ENCODE assay signal across 29 cellular contexts in genomic region chr11:114343020-114343419, GRCh38. TPM values are rescaled to one million over a fixed set of nuclear protein-coding genes. Genes with fewer than 3 reads are reported as not detected.
"Had no signal": no experiment of that assay in that cellular context is flagged by ENCODE, and none has a peak within 500 bp of the region (broad histone marks: within the 10 kb centered on the region; RNA-seq: fewer than 3 reads in every experiment).

No MANE protein-coding gene starts in this region.

- DNase-seq: activated CD4-positive, alpha-beta memory T cell treated with anti-CD3 and anti-CD28 coated beads, Interleukin-2, amount 10 ng/mL, durations not matched to agents 7 days and 5 days; activated CD4-positive, alpha-beta T cell treated with anti-CD3 and anti-CD28 coated beads for 1 hour; activated CD4-positive, alpha-beta T cell treated with anti-CD3 and anti-CD28 coated beads for 4 hours; activated CD4-positive, alpha-beta T cell treated with anti-CD3 and anti-CD28 coated beads, Interleukin-2, amount 10 ng/mL, durations not matched to agents 7 days and 5 days; activated CD4-positive, alpha-beta T cell treated with anti-CD3 and anti-CD28 coated beads, Interleukin-2, amount 50 U/mL, for 4 hours; activated CD4-positive, CD25-positive, alpha-beta regulatory T cell; activated CD8-positive, alpha-beta memory T cell treated with anti-CD3 and anti-CD28 coated beads, Interleukin-2, amount 50 U/mL, for 48 hours; activated gamma-delta T cell; activated naive CD4-positive, alpha-beta T cell; activated naive CD4-positive, alpha-beta T cell treated with anti-CD3 and anti-CD28 coated beads, Interleukin-2, amount 10 ng/mL, durations not matched to agents 7 days and 5 days; activated naive CD8-positive, alpha-beta T cell treated with anti-CD3 and anti-CD28 coated beads, Interleukin-2, amount 10 ng/mL, durations not matched to agents 7 days and 5 days; activated T-cell treated with anti-CD3 and anti-CD28 coated beads for 4 hours; activated T-cell treated with anti-CD3 and anti-CD28 coated beads, Interleukin-2, amount 50 U/mL, for 24 hours; activated T-cell treated with anti-CD3 and anti-CD28 coated beads, Interleukin-2, amount 50 U/mL, for 72 hours; central memory CD4-positive, alpha-beta T cell; cerebellar nuclear complex; colonic mucosa; effector CD8-positive, alpha-beta T cell; foreskin fibroblast; head of caudate nucleus; T-helper 2 cell had no signal

- FAIRE-seq: endometrium, endothelial cell of umbilical vein, frontal cortex had no signal

- H3K4me3 ChIP-seq: ascending aorta, breast epithelium, cardiac muscle cell, colonic mucosa had no signal

- H3K36me3 ChIP-seq: ascending aorta, breast epithelium, cardiac muscle cell, colonic mucosa had no signal

- H3K27ac ChIP-seq: ascending aorta, breast epithelium, cardiac muscle cell, colonic mucosa, epithelial cell of prostate had no signal

- H3K9me3 ChIP-seq: ascending aorta, breast epithelium, colonic mucosa had no signal

- ATAC-seq: activated naive CD4-positive, alpha-beta T cell treated with anti-CD3 and anti-CD28 coated beads, Interleukin-2, amount 50 U/mL, for 72 hours; activated T-cell treated with anti-CD3 and anti-CD28 coated beads, Interleukin-2, amount 50 U/mL, for 72 hours had no signal

- H3K4me1 ChIP-seq: colonic mucosa had no signal

- H3K27me3 ChIP-seq: ascending aorta, breast epithelium, cardiac muscle cell, colonic mucosa had no signal

RNA-seq across cellular contexts. Expression of gene NNMT, which starts 46.8 kb away (rescaled TPM):
- total RNA-seq: activated CD4-positive, alpha-beta memory T cell treated with anti-CD3 and anti-CD28 coated beads, Interleukin-2, amount 10 ng/mL, durations not matched to agents 7 days and 5 days; activated CD4-positive, alpha-beta T cell treated with anti-CD3 and anti-CD28 coated beads, Interleukin-2, amount 10 ng/mL, durations not matched to agents 7 days and 5 days; activated naive CD4-positive, alpha-beta T cell treated with anti-CD3 and anti-CD28 coated beads, Interleukin-2, amount 50 U/mL, for 72 hours; activated naive CD8-positive, alpha-beta T cell treated with anti-CD3 and anti-CD28 coated beads, Interleukin-2, amount 10 ng/mL, durations not matched to agents 7 days and 5 days; activated T-cell treated with anti-CD3 and anti-CD28 coated beads, Interleukin-2, amount 50 U/mL, for 72 hours; cardiac muscle cell had no signal
